Comparison of ENCODE assay signal across 8 cellular contexts in genomic region chr2:128318245-128318644, GRCh38. TPM values are rescaled to one million over a fixed set of nuclear protein-coding genes. Genes with fewer than 3 reads are reported as not detected.
DNase-seq lines count a peak whose midpoint lies in the region; ATAC-seq, FAIRE-seq and TF ChIP-seq lines count a peak whose summit lies in the region.
"Not testable (repeated sequence)": the region's sequence is repeated elsewhere in the genome, so short reads cannot be mapped to it uniquely, and the experiment has no call there.

No MANE protein-coding gene starts in this region.

- not testable (repeated sequence) for H2AFZ ChIP-seq in HepG2 (ENCODE audit: low read length); smooth muscle cell (ENCODE audit: low read depth)

- intact Hi-C loops in CD4-positive, alpha-beta T cell (cut with DNase I, micrococcal nuclease); HepG2 (cut with micrococcal nuclease; ENCODE audit: unreplicated experiment): not testable (repeated sequence)

- not testable (repeated sequence) for TF ChIP-seq EP300 in HepG2 (IDR thresholded peaks at IDR 0.05; ENCODE audit: low read depth in 2 of 2, low read length in 2 of 2); HepG2 (CRISPR knock-in tag; IDR thresholded peaks at IDR 0.05; ENCODE audit: borderline replicate concordance)

- TF ChIP-seq CTCF in CD4-positive, alpha-beta T cell (IDR thresholded peaks at IDR 0.05); HepG2 (CRISPR knock-in tag; IDR thresholded peaks at IDR 0.05); smooth muscle cell (IDR thresholded peaks at IDR 0.05; ENCODE audit: borderline replicate concordance, insufficient read depth, poor library complexity, severe bottlenecking): not testable (repeated sequence)

- in situ Hi-C loops in HepG2 (cut with HindIII; ENCODE audit: extremely low pct_ligation_motif_present, low pct_unique_long_range_greater_than_20kb): not testable (repeated sequence)

- DNase-seq in CD4-positive, alpha-beta T cell: peak in 4 of 10 experiments; percentile 10 to 44 (median 30)
- not testable (repeated sequence) for DNase-seq in NT2/D1 (ENCODE audit: low read depth, low spot score); HepG2 (ENCODE audit: low spot score); smooth muscle cell (lab: John Stamatoyannopoulos, UW; ENCODE audit: unreplicated experiment)
- DNase-seq in activated T-cell treated with anti-CD3 and anti-CD28 coated beads, Interleukin-2, amount 50 U/mL, for 48 hours: peak; percentile 53 to 63
- DNase-seq in effector memory CD8-positive, alpha-beta T cell: peak in 1 of 3 experiments; percentile 20

- CTCF ChIA-PET in CD4-positive, alpha-beta T cell (lab: Charles Lee); HepG2 (lab: Yijun Ruan, JAX; ENCODE audit: low intra/inter-chr PET ratio, low total read pairs): not testable (repeated sequence)

- BruUV-seq in HepG2 (replicated peaks; lab: Mats Ljungman, UMichigan): not testable (repeated sequence)

- not testable (repeated sequence) for H3K27me3 Mint-ChIP-seq in CD4-positive, alpha-beta T cell; effector memory CD8-positive, alpha-beta T cell

- peaks cover 47% of the 10 kb centered on the region for H3K4me1 ChIP-seq in NT2/D1 (ENCODE audit: insufficient read depth, insufficient read length)
- H3K4me1 ChIP-seq in HepG2 (ENCODE audit: insufficient read depth, low read length): peaks cover 70% of the 10 kb centered on the region
- H3K4me1 ChIP-seq in smooth muscle cell (ENCODE audit: low read depth): peaks cover 28% of the 10 kb centered on the region

- not testable (repeated sequence) for H3K9me3 Mint-ChIP-seq in CD4-positive, alpha-beta T cell; effector memory CD8-positive, alpha-beta T cell

- H3K9ac ChIP-seq in NT2/D1 (ENCODE audit: insufficient read length, low read depth) (peak overlapping the region; percentile 59), HepG2 (ENCODE audit: insufficient read depth, low read depth, low read length) (peak overlapping the region; percentile 87; the same call in 1 of the 2 replicates)
- not testable (repeated sequence) for H3K9ac ChIP-seq in smooth muscle cell (ENCODE audit: low read depth)

- not testable (repeated sequence) for H3K27ac ChIP-seq in CD4-positive, alpha-beta T cell (ENCODE audit: low read depth, low read length); HepG2 (ENCODE audit: extremely low read length, insufficient read depth, low read length); smooth muscle cell (ENCODE audit: low read depth)

- peak overlapping the region; percentile 54 for H3K4me3 ChIP-seq in NT2/D1 (ENCODE audit: insufficient read length, low read depth)
- H3K4me3 ChIP-seq in HepG2 (replicated peaks in 1 of 3; ENCODE audit: insufficient read depth in 1 of 3, low read depth in 2 of 3, low read length in 3 of 3): peak overlapping the region in 2 of 3 experiments; percentile 82 to 92; a peak in 5 of 6 replicates
- H3K4me3 ChIP-seq in smooth muscle cell: peak overlapping the region; percentile 85

- not testable (repeated sequence) for H3K36me3 Mint-ChIP-seq in CD4-positive, alpha-beta T cell (ENCODE audit: low read depth); effector memory CD8-positive, alpha-beta T cell (ENCODE audit: insufficient read depth)

- H4K20me1 ChIP-seq in HepG2 (ENCODE audit: insufficient read depth, low read length) (peaks cover 46% of the 10 kb centered on the region), smooth muscle cell (ENCODE audit: low read depth) (peaks cover 46% of the 10 kb centered on the region)

- not testable (repeated sequence) for H3F3A ChIP-seq in smooth muscle cell (ENCODE audit: low read depth)

- not testable (repeated sequence) for TF ChIP-seq RAD21 in HepG2 (CRISPR knock-in tag; IDR thresholded peaks at IDR 0.05)

- POLR2A ChIA-PET in CD4-positive, alpha-beta T cell (lab: Charles Lee); HepG2 (lab: Yijun Ruan, JAX): not testable (repeated sequence)

- H3K79me2 ChIP-seq in HepG2 (ENCODE audit: insufficient read depth, low read length) (peaks cover 46% of the 10 kb centered on the region), smooth muscle cell (ENCODE audit: low read depth) (peaks cover 30% of the 10 kb centered on the region)

- H3K4me3 Mint-ChIP-seq in CD4-positive, alpha-beta T cell: not testable (repeated sequence)
- H3K4me3 Mint-ChIP-seq in effector memory CD8-positive, alpha-beta T cell: peak overlapping the region; percentile 65 to 66

- H3K27me3 ChIP-seq in CD4-positive, alpha-beta T cell (ENCODE audit: control insufficient read depth, insufficient read depth, low read length); HepG2 (ENCODE audit: control insufficient read depth in 1 of 2, insufficient read depth in 2 of 2, low read length in 2 of 2); smooth muscle cell (ENCODE audit: low read depth): not testable (repeated sequence)
- peaks cover 15% of the 10 kb centered on the region for H3K27me3 ChIP-seq in NT2/D1 (ENCODE audit: insufficient read depth, insufficient read length)

- H3K36me3 ChIP-seq in NT2/D1 (ENCODE audit: insufficient read depth, insufficient read length, low read length): peaks cover 44% of the 10 kb centered on the region
- H3K36me3 ChIP-seq in HepG2 (replicated peaks in 1 of 2; ENCODE audit: control insufficient read depth in 1 of 2, insufficient read depth in 2 of 2, low read length in 2 of 2): peaks cover 13 to 28% of the 10 kb centered on the region in 2 experiments
- not testable (repeated sequence) for H3K36me3 ChIP-seq in smooth muscle cell (ENCODE audit: low read depth)

- not testable (repeated sequence) for H3K4me2 ChIP-seq in HepG2 (ENCODE audit: low read depth, low read length); smooth muscle cell

- no CpG with 5 or more reads among the region's 55 CpGs for WGBS in HepG2 (ENCODE audit: low lambda C conversion rate)
- no CpG with 5 or more reads among the region's 55 CpGs for WGBS in smooth muscle cell (ENCODE audit: low lambda C conversion rate)

- TF ChIP-seq POLR2A in HepG2 (IDR thresholded peaks at IDR 0.05; ENCODE audit: insufficient read depth in 1 of 2, low read depth in 2 of 2, low read length in 2 of 2): not testable (repeated sequence)

- peaks cover 48% of the 10 kb centered on the region for H3K4me1 Mint-ChIP-seq in CD4-positive, alpha-beta T cell (ENCODE audit: low read depth)
- peaks cover 31 to 42% of the 10 kb centered on the region in 2 donors for H3K4me1 Mint-ChIP-seq in effector memory CD8-positive, alpha-beta T cell (ENCODE audit: low read depth in 2 of 2)

- not testable (repeated sequence) for H3K27ac Mint-ChIP-seq in CD4-positive, alpha-beta T cell; effector memory CD8-positive, alpha-beta T cell

- ATAC-seq in CD4-positive, alpha-beta T cell (ENCODE audit: poor library complexity): peak; percentile 17
- ATAC-seq in GM21447 (IDR thresholded peaks at IDR 0.05; ENCODE audit: unreplicated experiment): peak; percentile 6
- peak; percentile 7 for ATAC-seq in HG03135 (IDR thresholded peaks at IDR 0.05; ENCODE audit: unreplicated experiment)
- ATAC-seq in effector memory CD8-positive, alpha-beta T cell (replicated peaks): peak; percentile 21
- not testable (repeated sequence) for ATAC-seq in HepG2

- H3K9me3 ChIP-seq in CD4-positive, alpha-beta T cell (ENCODE audit: control insufficient read depth, low read length); NT2/D1 (ENCODE audit: insufficient read depth, low read length); HepG2 (ENCODE audit: low read length); smooth muscle cell (replicated peaks; ENCODE audit: low read depth): not testable (repeated sequence)

- FAIRE-seq in HepG2 (lab: Jason Lieb, UNC): not testable (repeated sequence)

TF ChIP-seq in HepG2, 621 proteins besides CTCF, POLR2A, EP300 and RAD21:
- peak; percentile 30; the same call in 1 of the 2 replicates for TF ChIP-seq ZNF777 (CRISPR knock-in tag; IDR thresholded peaks at IDR 0.05)

RNA-seq across cellular contexts. Expression of gene HS6ST1, which starts 0.4 kb away (rescaled TPM):
- 1 to 10 TPM; 7.1 to 8.7 TPM for total RNA-seq in CD4-positive, alpha-beta T cell
- total RNA-seq in HepG2 (2016; rRNA removed; fragmentation: Illumina TruSeq; extraction: Trizol) (68.4 and 84.6 TPM in 2 replicates), smooth muscle cell (9.3 and 11.3 TPM in 2 replicates)
- total RNA-seq in HepG2 (2016; cell fraction: cytosol; rRNA removed; fragmentation: Illumina TruSeq; extraction: Trizol; ENCODE audit: low read depth): 8.0 TPM in 2 replicates
- 60.2 and 86.4 TPM in 2 replicates for total RNA-seq in HepG2 (2016; cell fraction: insoluble cytoplasmic fraction; rRNA removed; fragmentation: Illumina TruSeq; extraction: Trizol)
- total RNA-seq in HepG2 (2016; cell fraction: membrane; rRNA removed; fragmentation: Illumina TruSeq; extraction: Trizol): 38.4 and 40.3 TPM in 2 replicates
- total RNA-seq in HepG2 (2016; cell fraction: nucleus; rRNA removed; fragmentation: Illumina TruSeq; extraction: Trizol): 59.1 and 66.3 TPM in 2 replicates
- polyA plus RNA-seq in HepG2 (2011; rRNA removed) (34.5 and 42.2 TPM in 2 replicates), smooth muscle cell (13.0 and 17.6 TPM in 2 replicates)
- 35.2 and 53.7 TPM in 2 replicates for polyA plus RNA-seq in HepG2 (2011; cell fraction: cytosol; rRNA removed)
- 38.8 and 44.3 TPM in 2 replicates for polyA plus RNA-seq in HepG2 (2011; cell fraction: nucleus; rRNA removed)
- 50.2 and 79.5 TPM in 2 replicates for polyA plus RNA-seq in HepG2 (2012)
- polyA plus RNA-seq in HepG2 (2016; cell fraction: cytosol; fragmentation: Illumina TruSeq; extraction: Trizol; ENCODE audit: low read depth): 5.2 and 5.6 TPM in 2 replicates
- 70.3 and 83.1 TPM in 2 replicates for polyA plus RNA-seq in HepG2 (2016; cell fraction: insoluble cytoplasmic fraction; fragmentation: Illumina TruSeq; extraction: Trizol; ENCODE audit: low read depth)
- 24.6 and 27.0 TPM in 2 replicates for polyA plus RNA-seq in HepG2 (2016; cell fraction: membrane; fragmentation: Illumina TruSeq; extraction: Trizol; ENCODE audit: low read depth)
- 106 and 113 TPM in 2 replicates for polyA plus RNA-seq in HepG2 (2016; cell fraction: nucleus; fragmentation: Illumina TruSeq; extraction: Trizol; ENCODE audit: insufficient read depth, low read depth)
- polyA minus RNA-seq in HepG2 (2011; rRNA and poly(A)+ RNA removed; ENCODE audit: low replicate concordance): 7.6 and 148 TPM in 2 replicates
- 47.4 and 52.3 TPM in 2 replicates for polyA minus RNA-seq in HepG2 (2011; cell fraction: cytosol; rRNA and poly(A)+ RNA removed)
- polyA minus RNA-seq in HepG2 (2011; cell fraction: nucleus; rRNA and poly(A)+ RNA removed): 39.0 and 60.8 TPM in 2 replicates
